In genomic region chr5:180375291-180375690, GRCh38 we compare ENCODE assay signal across 8 cellular contexts.
"Had no signal": no experiment of that assay in that cellular context is flagged by ENCODE, and none has a peak within 500 bp of the region (broad histone marks: within the 10 kb centered on the region; RNA-seq: fewer than 3 reads in every experiment).

No MANE protein-coding gene starts in this region.

- H3K4me1 ChIP-seq: HAP-1 had no signal

- DNase-seq: H7, HFFc6 had no signal

- H3K9me3 Mint-ChIP-seq: GM23338, HFFc6 had no signal

- FAIRE-seq: HepG2 had no signal

- H3K4me1 Mint-ChIP-seq: IgD-negative memory B cell had no signal

- H3K36me3 Mint-ChIP-seq: IgD-negative memory B cell had no signal

- H3K9me3 ChIP-seq: HAP-1 had no signal

- ATAC-seq: GM23338, HCT116, HepG2 had no signal

- H2AFZ ChIP-seq: GM23338 had no signal

- H3K4me3 ChIP-seq: GM23338, HAP-1 had no signal

- H3K27ac Mint-ChIP-seq: GM23338, HFFc6, IgD-negative memory B cell had no signal

- H3K4me2 ChIP-seq: GM23338 had no signal

- H3K27ac ChIP-seq: HL-60 had no signal

- H3K4me3 Mint-ChIP-seq: GM23338, HFFc6, IgD-negative memory B cell had no signal

- H3K36me3 ChIP-seq: HAP-1 had no signal
